29 cellular contexts compared by ENCODE assay signal in the genomic region with DNA sequence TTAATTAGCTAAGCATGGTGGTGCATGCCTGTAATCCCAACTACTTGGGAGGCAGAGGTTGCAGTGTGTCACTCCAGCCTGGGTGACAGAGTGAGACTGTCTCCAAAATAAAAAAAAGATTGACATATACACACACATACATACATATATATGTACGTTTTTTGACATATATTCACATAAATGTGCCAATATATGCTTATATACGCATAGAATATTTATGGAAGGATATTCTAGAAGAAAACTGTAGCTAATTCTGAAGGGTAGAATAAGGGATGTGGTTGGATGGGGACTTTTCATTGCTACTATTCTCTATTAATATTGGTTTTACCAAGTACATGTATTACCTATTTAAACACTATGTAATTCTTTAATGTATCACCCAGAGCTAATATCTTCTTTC.
"Had no signal": no experiment of that assay in that cellular context is flagged by ENCODE, and none has a peak within 500 bp of the region (broad histone marks: within the 10 kb centered on the region; RNA-seq: fewer than 3 reads in every experiment).

No MANE protein-coding gene starts in this region.

- H3K27ac Mint-ChIP-seq: stimulated activated effector memory CD8-positive, alpha-beta T cell treated with anti-CD3 and anti-CD28 coated beads, Interleukin-12 subunit alpha, Interleukin-12 subunit beta, amount 100 ng/mL, for 72 hours; stimulated activated memory B cell treated with anti-CD40 and anti-IgM and Interleukin-4, amounts not matched to agents 10 μg/mL and 1 μg/mL and 100 μg/mL, for 72 hours; stimulated activated naive B cell treated with anti-CD40 and anti-IgM and Interleukin-4, amounts not matched to agents 10 μg/mL and 1 μg/mL and 100 μg/mL, for 72 hours; stimulated activated naive CD8-positive, alpha-beta T cell treated with anti-CD3 and anti-CD28 coated beads, Interleukin-15, Interleukin-2, amounts not matched to agents 100 ng/mL and 50 ng/mL, for 24 hours; type B pancreatic cell had no signal

- DNase-seq: stimulated activated CD4-positive, alpha-beta T cell treated with anti-CD3 and anti-CD28 coated beads, Interleukin-2, amount 100 ng/mL, for 48 hours; stimulated activated CD4-positive, alpha-beta T cell treated with anti-CD3 and anti-CD28 coated beads, Interleukin-4, amount 100 ng/mL, for 1 hour; stimulated activated CD4-positive, alpha-beta T cell treated with anti-CD3 and anti-CD28 coated beads, Interleukin-4, amount 100 ng/mL, for 24 hours; stimulated activated CD4-positive, alpha-beta T cell treated with anti-CD3 and anti-CD28 coated beads, Interleukin-4, amount 100 ng/mL, for 4 hours; stimulated activated CD8-positive, alpha-beta memory T cell treated with anti-CD3 and anti-CD28 coated beads, Interleukin-4, amount 100 ng/mL, for 48 hours; stimulated activated naive B cell treated with anti-CD40 and anti-IgM and Interleukin-4, amounts not matched to agents 10 μg/mL and 1 μg/mL and 100 μg/mL, for 72 hours; stimulated activated naive CD4-positive, alpha-beta T cell; stimulated activated naive CD4-positive, alpha-beta T cell treated with Interleukin-2 at 50 U/mL for 16 hours; stimulated activated naive CD8-positive, alpha-beta T cell treated with anti-CD3 and anti-CD28 coated beads, Interleukin-15, amount 100 ng/mL, for 72 hours; stimulated activated naive CD8-positive, alpha-beta T cell treated with anti-CD3 and anti-CD28 coated beads, Interleukin-15, Interleukin-2, amounts not matched to agents 100 U/mL and 50 U/mL, for 24 hours; stomach; substantia nigra; testis; thyroid gland; tibial artery; transverse colon; trophoblast cell; upper lobe of left lung; upper lobe of right lung; uterus had no signal

- ATAC-seq: stimulated activated effector memory CD8-positive, alpha-beta T cell treated with anti-CD3 and anti-CD28 coated beads, Interleukin-12 subunit alpha, Interleukin-12 subunit beta, amount 100 ng/mL, for 72 hours; stimulated activated memory B cell treated with anti-CD40 and anti-IgM and Interleukin-4, amounts not matched to agents 10 μg/mL and 1 μg/mL and 100 μg/mL, for 72 hours; stimulated activated naive B cell treated with anti-CD40 and anti-IgM and Interleukin-4, amounts not matched to agents 10 μg/mL and 1 μg/mL and 100 μg/mL, for 72 hours; stimulated activated naive CD8-positive, alpha-beta T cell treated with anti-CD3 and anti-CD28 coated beads, Interleukin-15, amount 100 ng/mL, for 72 hours; stimulated activated naive CD8-positive, alpha-beta T cell treated with anti-CD3 and anti-CD28 coated beads, Interleukin-15, Interleukin-2, amounts not matched to agents 100 U/mL and 50 U/mL, for 24 hours; upper lobe of right lung had no signal

- H3K36me3 ChIP-seq: suprapubic skin, thoracic aorta, upper lobe of left lung, upper lobe of right lung, uterus, vagina had no signal

- H3K4me1 Mint-ChIP-seq: stimulated activated effector memory CD8-positive, alpha-beta T cell treated with anti-CD3 and anti-CD28 coated beads, Interleukin-12 subunit alpha, Interleukin-12 subunit beta, amount 100 ng/mL, for 72 hours; stimulated activated memory B cell treated with anti-CD40 and anti-IgM and Interleukin-4, amounts not matched to agents 10 μg/mL and 1 μg/mL and 100 μg/mL, for 72 hours; stimulated activated naive B cell treated with anti-CD40 and anti-IgM and Interleukin-4, amounts not matched to agents 10 μg/mL and 1 μg/mL and 100 μg/mL, for 72 hours; stimulated activated naive CD8-positive, alpha-beta T cell treated with anti-CD3 and anti-CD28 coated beads, Interleukin-15, amount 100 ng/mL, for 72 hours had no signal

- H3K4me3 ChIP-seq: stomach, suprapubic skin, testis, thoracic aorta, thyroid gland, tibial artery, tibial nerve, transverse colon, upper lobe of left lung, upper lobe of right lung, uterus, vagina had no signal

- H3K27me3 ChIP-seq: stomach, suprapubic skin, testis, thyroid gland, tibial artery, tibial nerve, transverse colon, upper lobe of left lung, upper lobe of right lung, uterus, vagina had no signal

- H3K27me3 Mint-ChIP-seq: stimulated activated memory B cell treated with anti-CD40 and anti-IgM and Interleukin-4, amounts not matched to agents 10 μg/mL and 1 μg/mL and 100 μg/mL, for 72 hours; stimulated activated naive B cell treated with anti-CD40 and anti-IgM and Interleukin-4, amounts not matched to agents 10 μg/mL and 1 μg/mL and 100 μg/mL, for 72 hours; stimulated activated naive CD8-positive, alpha-beta T cell treated with anti-CD3 and anti-CD28 coated beads, Interleukin-15, amount 100 ng/mL, for 72 hours; stimulated activated naive CD8-positive, alpha-beta T cell treated with anti-CD3 and anti-CD28 coated beads, Interleukin-15, Interleukin-2, amounts not matched to agents 100 ng/mL and 50 ng/mL, for 24 hours; type B pancreatic cell had no signal

- FAIRE-seq: urothelium cell line had no signal

- H3K4me1 ChIP-seq: stomach, suprapubic skin, testis, thyroid gland, tibial artery, tibial nerve, transverse colon, upper lobe of left lung, upper lobe of right lung, uterus, vagina had no signal

- H3K4me3 Mint-ChIP-seq: stimulated activated effector memory CD8-positive, alpha-beta T cell treated with anti-CD3 and anti-CD28 coated beads, Interleukin-12 subunit alpha, Interleukin-12 subunit beta, amount 100 ng/mL, for 72 hours; stimulated activated memory B cell treated with anti-CD40 and anti-IgM and Interleukin-4, amounts not matched to agents 10 μg/mL and 1 μg/mL and 100 μg/mL, for 72 hours; stimulated activated naive B cell treated with anti-CD40 and anti-IgM and Interleukin-4, amounts not matched to agents 10 μg/mL and 1 μg/mL and 100 μg/mL, for 72 hours; stimulated activated naive CD8-positive, alpha-beta T cell treated with anti-CD3 and anti-CD28 coated beads, Interleukin-15, amount 100 ng/mL, for 72 hours; stimulated activated naive CD8-positive, alpha-beta T cell treated with anti-CD3 and anti-CD28 coated beads, Interleukin-15, Interleukin-2, amounts not matched to agents 100 ng/mL and 50 ng/mL, for 24 hours; type B pancreatic cell had no signal

- H3K27ac ChIP-seq: stomach, suprapubic skin, testis, thoracic aorta, thyroid gland, tibial artery, tibial nerve, transverse colon, upper lobe of left lung, upper lobe of right lung, uterus, vagina had no signal

- H3K9me3 ChIP-seq: stomach, suprapubic skin, testis, thoracic aorta, thyroid gland, tibial artery, tibial nerve, transverse colon, upper lobe of left lung, upper lobe of right lung, uterus, vagina had no signal
